ENCODE assay signal across 11 cellular contexts in genomic region chr17:83202002-83203000, GRCh38.
DNase-seq lines count a peak whose midpoint lies in the region; ATAC-seq and TF ChIP-seq lines count a peak whose summit lies in the region.
"Had no signal": no experiment of that assay in that cellular context is flagged by ENCODE, and none has a peak within 500 bp of the region (broad histone marks: within the 10 kb centered on the region; RNA-seq: fewer than 3 reads in every experiment).

No MANE protein-coding gene starts in this region.

- peak overlapping the region; percentile 58 for H3K9ac ChIP-seq in fibroblast of lung (ENCODE audit: insufficient read depth, low read length)

- DNase-seq in fibroblast of lung (ENCODE audit: low read depth in 2 of 2) (no peak), COR-L47 (lab: John Stamatoyannopoulos, UW) (no peak), epidermal melanocyte (ENCODE audit: insufficient read length, low spot score) (no peak)
- DNase-seq: NCI-H1105 treated with DMSO at 0.1 percent for 48 hours; RPMI8226; stimulated activated naive CD4-positive, alpha-beta T cell had no signal

- H3K79me2 ChIP-seq in ACC112 (ENCODE audit: control insufficient read depth, insufficient read depth, low read length, unreplicated experiment) (no peaks in the 10 kb centered on the region), fibroblast of lung (ENCODE audit: control insufficient read depth, insufficient read depth, low read length) (no peaks in the 10 kb centered on the region)

- H3K27me3 Mint-ChIP-seq in T-helper 1 cell treated with Interleukin-12 subunit alpha and Interleukin-12 subunit beta and Interleukin-4 antibody, amounts not matched to agents 30 μg/mL and 1 μg/mL, for 36 hours (ENCODE audit: low read depth): no peaks in the 10 kb centered on the region

- no peak overlapping the region for H3K4me3 ChIP-seq in ACC112 (ENCODE audit: low read depth, low read length)
- no peak overlapping the region for H3K4me3 ChIP-seq in fibroblast of lung (replicated peaks in 1 of 4; ENCODE audit: control extremely low read depth in 1 of 4, insufficient read depth in 1 of 4, low read depth in 3 of 4, low read length in 4 of 4)
- peak overlapping the region in 1 of 2 experiments; percentile 10 for H3K4me3 ChIP-seq in neutrophil (ENCODE audit: low read depth in 1 of 2, low read length in 1 of 2)

- no peaks in the 10 kb centered on the region for H3K36me3 Mint-ChIP-seq in T-helper 1 cell treated with Interleukin-12 subunit alpha and Interleukin-12 subunit beta and Interleukin-4 antibody, amounts not matched to agents 30 μg/mL and 1 μg/mL, for 36 hours (ENCODE audit: low read depth)

- H3K27ac ChIP-seq in ACC112 (ENCODE audit: low read depth, low read length) (peak overlapping the region; percentile 98), fibroblast of lung (ENCODE audit: insufficient read depth, low read length) (peak overlapping the region; percentile 74), neutrophil (peak overlapping the region; percentile 93)

- no peak for TF ChIP-seq CTCF in fibroblast of lung (conservative IDR thresholded peaks at IDR 0.05 in 1 of 2, IDR thresholded peaks at IDR 0.05 in 1 of 2; ENCODE audit: low read depth in 1 of 2, low read length in 2 of 2)
- no peak for TF ChIP-seq CTCF in neutrophil (IDR thresholded peaks at IDR 0.05)

- no peaks in the 10 kb centered on the region for H3K9me3 Mint-ChIP-seq in T-helper 1 cell treated with Interleukin-12 subunit alpha and Interleukin-12 subunit beta and Interleukin-4 antibody, amounts not matched to agents 30 μg/mL and 1 μg/mL, for 36 hours

- H3K36me3 ChIP-seq in ACC112 (ENCODE audit: insufficient read depth, low read length) (no peaks in the 10 kb centered on the region), fibroblast of lung (ENCODE audit: control insufficient read depth, insufficient read depth, low read length) (no peaks in the 10 kb centered on the region), neutrophil (no peaks in the 10 kb centered on the region)

- H3K27me3 ChIP-seq in ACC112 (ENCODE audit: insufficient read depth, low read length): no peaks in the 10 kb centered on the region
- H3K27me3 ChIP-seq in fibroblast of lung (ENCODE audit: control insufficient read depth, insufficient read depth, low read length): no peaks in the 10 kb centered on the region
- H3K27me3 ChIP-seq in neutrophil: no peaks in the 10 kb centered on the region

- H3K4me3 Mint-ChIP-seq in T-helper 1 cell treated with Interleukin-12 subunit alpha and Interleukin-12 subunit beta and Interleukin-4 antibody, amounts not matched to agents 30 μg/mL and 1 μg/mL, for 36 hours: no peak overlapping the region

- H2AFZ ChIP-seq in ACC112 (ENCODE audit: low read length, unreplicated experiment) (no peak overlapping the region), fibroblast of lung (ENCODE audit: low read length) (no peak overlapping the region)

- H3K27ac Mint-ChIP-seq in T-helper 1 cell treated with Interleukin-12 subunit alpha and Interleukin-12 subunit beta and Interleukin-4 antibody, amounts not matched to agents 30 μg/mL and 1 μg/mL, for 36 hours: peak overlapping the region; percentile 98

- ATAC-seq in GM18502 (IDR thresholded peaks at IDR 0.05; ENCODE audit: poor library complexity, unreplicated experiment) (no peak), GM21367 (IDR thresholded peaks at IDR 0.05; ENCODE audit: unreplicated experiment) (no peak)

- H3K4me1 ChIP-seq in ACC112 (ENCODE audit: control insufficient read depth, insufficient read depth, low read length, unreplicated experiment): peaks cover 40% of the 10 kb centered on the region
- peaks cover 27% of the 10 kb centered on the region for H3K4me1 ChIP-seq in fibroblast of lung (ENCODE audit: control insufficient read depth, extremely low read depth, insufficient read depth, low read length)
- H3K4me1 ChIP-seq in neutrophil (ENCODE audit: control insufficient read depth in 1 of 2, insufficient read depth in 1 of 2, low read depth in 1 of 2, low read length in 1 of 2): peaks cover 65 to 66% of the 10 kb centered on the region in 2 experiments

- no peaks in the 10 kb centered on the region for H4K20me1 ChIP-seq in fibroblast of lung (ENCODE audit: control insufficient read depth, extremely low read depth, insufficient read depth, low read length)

- no peak overlapping the region for H3K4me2 ChIP-seq in fibroblast of lung (ENCODE audit: extremely low read depth, insufficient read depth, low read length)

- peaks cover 51% of the 10 kb centered on the region for H3K4me1 Mint-ChIP-seq in T-helper 1 cell treated with Interleukin-12 subunit alpha and Interleukin-12 subunit beta and Interleukin-4 antibody, amounts not matched to agents 30 μg/mL and 1 μg/mL, for 36 hours (ENCODE audit: low read depth)

- H3K9me3 ChIP-seq in fibroblast of lung (ENCODE audit: control insufficient read depth, insufficient read depth, low read depth, low read length) (no peaks in the 10 kb centered on the region), neutrophil (no peaks in the 10 kb centered on the region)
